8 cellular contexts compared by ENCODE assay signal in genomic region chr15:62060116-62060895, GRCh38. TPM values are rescaled to one million over a fixed set of nuclear protein-coding genes. Genes with fewer than 3 reads are reported as not detected.
DNase-seq lines count a peak whose midpoint lies in the region; ATAC-seq and TF ChIP-seq lines count a peak whose summit lies in the region.

Gene VPS13C, minus strand, starts transcription at chr15:62060447. Its CDS starts 73 bp downstream, at chr15:62060374.

- TF ChIP-seq POLR2A in right lobe of liver (IDR thresholded peaks at IDR 0.05), result peak; percentile 84

- 0% methylated on average over 16 of the region's 73 CpGs for WGBS in right lobe of liver (ENCODE audit: insufficient coverage, low coverage, low lambda C conversion rate, missing lambda C conversion rate)

- DNase-seq in CD1c-positive myeloid dendritic cell (ENCODE audit: extremely low spot score) (peak; percentile 98), NCI-H748 treated with DMSO at 0.1 percent for 48 hours (lab: John Stamatoyannopoulos, UW) (peak; percentile 83), dermis blood vessel endothelial cell (peak; percentile 96), right lobe of liver (peak; percentile 93 to 94 (median 94))
- peak; percentile 84 to 87 for DNase-seq in activated CD4-positive, alpha-beta T cell treated with anti-CD3 and anti-CD28 coated beads, Interleukin-2, amount 50 U/mL, for 4 hours
- peak; percentile 84 to 88 for DNase-seq in stimulated activated CD4-positive, alpha-beta T cell treated with anti-CD3 and anti-CD28 coated beads, Interleukin-4, amount 100 ng/mL, for 4 hours

- TF ChIP-seq CTCF in right lobe of liver (IDR thresholded peaks at IDR 0.05), result peak; percentile 68 to 93 (median 72)

- no peaks in the 10 kb centered on the region for H3K27me3 ChIP-seq in right lobe of liver

- H3K36me3 ChIP-seq in right lobe of liver, result no peaks in the 10 kb centered on the region

- intact Hi-C loops in right lobe of liver (cut with DNase I), result no loop called here

- peak within 1 kb of the TSS; percentile 88 to 92 (median 89) for H3K4me3 ChIP-seq in right lobe of liver

- ATAC-seq in GM19351 (IDR thresholded peaks at IDR 0.05; ENCODE audit: unreplicated experiment) (peak; percentile 79), HG03521 (IDR thresholded peaks at IDR 0.05; ENCODE audit: unreplicated experiment) (peak; percentile 85), right lobe of liver (peak; percentile 92 to 97 (median 95))

- peaks cover 0 to 7% (median 0%) of the 10 kb centered on the region in 4 donors for H3K4me1 ChIP-seq in right lobe of liver

- H3K27ac ChIP-seq in right lobe of liver, result peak within 1 kb of the TSS; percentile 90 to 96 (median 92)

- no peaks in the 10 kb centered on the region for H3K9me3 ChIP-seq in right lobe of liver

RNA-seq across cellular contexts. Expression of gene VPS13C, which starts in this region (rescaled TPM):
- total RNA-seq in dermis blood vessel endothelial cell (132 and 135 TPM in 2 replicates), right lobe of liver (10 to 100 TPM; 17.5 to 34.6 (median 27.3) TPM)

Comparison
In these comparisons a context has a peak if more than half of its experiments do, and no peak if none do; other contexts are left out.
1. Peak in every context shown above with its lines: DNase-seq, ATAC-seq, H3K4me3 ChIP-seq and H3K27ac ChIP-seq.